In the genomic region with DNA sequence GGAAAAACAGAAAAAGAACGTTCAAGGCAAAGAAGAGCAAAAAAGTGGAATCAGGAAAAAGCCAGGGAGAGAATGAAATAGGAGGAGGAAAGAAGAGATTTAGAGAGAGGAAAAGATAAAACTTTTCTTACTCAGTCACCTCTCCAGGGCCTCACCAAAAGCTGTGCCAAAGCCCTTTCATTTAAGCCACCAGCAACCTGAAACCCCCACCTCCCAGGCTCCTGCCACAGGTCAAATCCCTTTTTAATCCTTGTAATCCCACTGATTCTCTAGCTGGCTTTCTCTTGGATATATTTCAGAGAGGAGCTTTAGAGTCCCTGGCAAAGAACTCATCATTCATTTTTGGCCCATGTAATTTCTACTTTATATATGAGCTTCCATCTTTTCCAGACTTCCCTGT, we compare ENCODE assay signal across 15 cellular contexts.
"Had no signal": no experiment of that assay in that cellular context is flagged by ENCODE, and none has a peak within 500 bp of the region (broad histone marks: within the 10 kb centered on the region; RNA-seq: fewer than 3 reads in every experiment).

No MANE protein-coding gene starts in this region.

- DNase-seq: activated gamma-delta T cell, cortex of kidney, kidney had no signal

- H3K27me3 Mint-ChIP-seq: activated naive CD8-positive, alpha-beta T cell treated with anti-CD3 and anti-CD28 coated beads, Interleukin-2, amount 10 ng/mL, durations not matched to agents 7 days and 5 days had no signal

- H3K36me3 ChIP-seq: brain microvascular endothelial cell, thoracic aorta had no signal

- H3K9me3 ChIP-seq: thoracic aorta had no signal

- H3K27ac ChIP-seq: brain microvascular endothelial cell had no signal

- H3K27me3 ChIP-seq: brain microvascular endothelial cell had no signal

- H3K4me1 Mint-ChIP-seq: immature natural killer cell had no signal

- H3K36me3 Mint-ChIP-seq: activated naive CD4-positive, alpha-beta T cell treated with anti-CD3 and anti-CD28 coated beads, Interleukin-2, amount 10 ng/mL, durations not matched to agents 7 days and 5 days; activated naive CD8-positive, alpha-beta T cell treated with anti-CD3 and anti-CD28 coated beads, Interleukin-2, amount 10 ng/mL, durations not matched to agents 7 days and 5 days; immature natural killer cell; naive thymus-derived CD8-positive, alpha-beta T cell; WTC11 had no signal

- H3K4me3 ChIP-seq: thoracic aorta had no signal

- H3K9me3 Mint-ChIP-seq: activated CD4-positive, alpha-beta memory T cell treated with anti-CD3 and anti-CD28 coated beads, Interleukin-2, amount 10 ng/mL, durations not matched to agents 7 days and 5 days; activated CD4-positive, alpha-beta T cell treated with anti-CD3 and anti-CD28 coated beads, Interleukin-2, amount 10 ng/mL, durations not matched to agents 7 days and 5 days; activated naive CD4-positive, alpha-beta T cell treated with anti-CD3 and anti-CD28 coated beads, Interleukin-2, amount 10 ng/mL, durations not matched to agents 7 days and 5 days; activated naive CD8-positive, alpha-beta T cell treated with anti-CD3 and anti-CD28 coated beads, Interleukin-2, amount 10 ng/mL, durations not matched to agents 7 days and 5 days; activated T-cell treated with anti-CD3 and anti-CD28 coated beads, Interleukin-2, amount 50 U/mL, for 24 hours; effector memory CD8-positive, alpha-beta T cell; immature natural killer cell; naive thymus-derived CD8-positive, alpha-beta T cell; stimulated activated naive CD8-positive, alpha-beta T cell treated with anti-CD3 and anti-CD28 coated beads, Interleukin-15, Interleukin-2, amounts not matched to agents 100 ng/mL and 50 ng/mL, for 24 hours; WTC11 had no signal

- H3K27ac Mint-ChIP-seq: activated CD4-positive, alpha-beta memory T cell treated with anti-CD3 and anti-CD28 coated beads, Interleukin-2, amount 10 ng/mL, durations not matched to agents 7 days and 5 days; activated CD4-positive, alpha-beta T cell treated with anti-CD3 and anti-CD28 coated beads, Interleukin-2, amount 10 ng/mL, durations not matched to agents 7 days and 5 days; activated naive CD4-positive, alpha-beta T cell treated with anti-CD3 and anti-CD28 coated beads, Interleukin-2, amount 10 ng/mL, durations not matched to agents 7 days and 5 days; activated naive CD8-positive, alpha-beta T cell treated with anti-CD3 and anti-CD28 coated beads, Interleukin-2, amount 10 ng/mL, durations not matched to agents 7 days and 5 days; activated T-cell treated with anti-CD3 and anti-CD28 coated beads, Interleukin-2, amount 50 U/mL, for 24 hours; effector memory CD8-positive, alpha-beta T cell; stimulated activated naive CD8-positive, alpha-beta T cell treated with anti-CD3 and anti-CD28 coated beads, Interleukin-15, Interleukin-2, amounts not matched to agents 100 ng/mL and 50 ng/mL, for 24 hours; WTC11 had no signal

- H3K4me3 Mint-ChIP-seq: activated CD4-positive, alpha-beta memory T cell treated with anti-CD3 and anti-CD28 coated beads, Interleukin-2, amount 10 ng/mL, durations not matched to agents 7 days and 5 days; activated CD4-positive, alpha-beta T cell treated with anti-CD3 and anti-CD28 coated beads, Interleukin-2, amount 10 ng/mL, durations not matched to agents 7 days and 5 days; activated naive CD4-positive, alpha-beta T cell treated with anti-CD3 and anti-CD28 coated beads, Interleukin-2, amount 10 ng/mL, durations not matched to agents 7 days and 5 days; activated naive CD8-positive, alpha-beta T cell treated with anti-CD3 and anti-CD28 coated beads, Interleukin-2, amount 10 ng/mL, durations not matched to agents 7 days and 5 days; activated T-cell treated with anti-CD3 and anti-CD28 coated beads, Interleukin-2, amount 50 U/mL, for 24 hours; effector memory CD8-positive, alpha-beta T cell; immature natural killer cell; naive thymus-derived CD8-positive, alpha-beta T cell; stimulated activated naive CD8-positive, alpha-beta T cell treated with anti-CD3 and anti-CD28 coated beads, Interleukin-15, Interleukin-2, amounts not matched to agents 100 ng/mL and 50 ng/mL, for 24 hours; WTC11 had no signal
